Comparison of ENCODE assay signal across 15 cellular contexts in genomic region chr12:48782457-48783395, GRCh38.
"Had no signal": no experiment of that assay in that cellular context is flagged by ENCODE, and none has a peak within 500 bp of the region (broad histone marks: within the 10 kb centered on the region; RNA-seq: fewer than 3 reads in every experiment).

No MANE protein-coding gene starts in this region.

- H3K9me3 ChIP-seq: esophagus muscularis mucosa, gastroesophageal sphincter had no signal

- H3K4me3 ChIP-seq: esophagus muscularis mucosa, gastroesophageal sphincter, SK-N-MC had no signal

- H3K4me3 Mint-ChIP-seq: activated CD4-positive, alpha-beta memory T cell treated with anti-CD3 and anti-CD28 coated beads, Interleukin-2, amount 10 ng/mL, durations not matched to agents 7 days and 5 days; activated naive CD4-positive, alpha-beta T cell treated with anti-CD3 and anti-CD28 coated beads for 36 hours; central memory CD8-positive, alpha-beta T cell; nephron progenitor cell; T-helper 2 cell treated with Interferon-gamma antibody and Interleukin-4, amounts not matched to agents 5 μg/mL and 100 μg/mL, for 36 hours had no signal

- H3K27ac Mint-ChIP-seq: activated CD4-positive, alpha-beta memory T cell treated with anti-CD3 and anti-CD28 coated beads, Interleukin-2, amount 10 ng/mL, durations not matched to agents 7 days and 5 days; activated naive CD4-positive, alpha-beta T cell treated with anti-CD3 and anti-CD28 coated beads for 36 hours; brain; nephron progenitor cell; T-helper 2 cell treated with Interferon-gamma antibody and Interleukin-4, amounts not matched to agents 5 μg/mL and 100 μg/mL, for 36 hours had no signal

- H3K9me3 Mint-ChIP-seq: activated CD4-positive, alpha-beta memory T cell treated with anti-CD3 and anti-CD28 coated beads, Interleukin-2, amount 10 ng/mL, durations not matched to agents 7 days and 5 days; activated naive CD4-positive, alpha-beta T cell treated with anti-CD3 and anti-CD28 coated beads for 36 hours; brain; central memory CD8-positive, alpha-beta T cell; nephron progenitor cell; T-helper 2 cell treated with Interferon-gamma antibody and Interleukin-4, amounts not matched to agents 5 μg/mL and 100 μg/mL, for 36 hours had no signal

- ATAC-seq: gastroesophageal sphincter, left colon had no signal

- DNase-seq: activated CD4-positive, alpha-beta memory T cell treated with anti-CD3 and anti-CD28 coated beads, Interleukin-2, amount 10 ng/mL, durations not matched to agents 7 days and 5 days; activated CD4-positive, alpha-beta T cell treated with anti-CD3 and anti-CD28 coated beads for 48 hours; activated CD4-positive, CD25-positive, alpha-beta regulatory T cell; activated naive CD4-positive, alpha-beta T cell treated with anti-CD3 and anti-CD28 coated beads for 36 hours; activated T-cell treated with anti-CD3 and anti-CD28 coated beads, Interleukin-2, amount 50 U/mL, for 1 hour; cortex of kidney; effector CD4-positive, alpha-beta T cell; left colon; nephron progenitor cell had no signal

- H3K4me1 Mint-ChIP-seq: activated CD4-positive, alpha-beta memory T cell treated with anti-CD3 and anti-CD28 coated beads, Interleukin-2, amount 10 ng/mL, durations not matched to agents 7 days and 5 days had no signal

- H3K27ac ChIP-seq: esophagus muscularis mucosa, gastroesophageal sphincter, SK-N-MC had no signal

- H3K27me3 ChIP-seq: esophagus muscularis mucosa, gastroesophageal sphincter had no signal
